In genomic region chr7:66682350-66683093, GRCh38 we compare ENCODE assay signal across 8 cellular contexts. TPM values are rescaled to one million over a fixed set of nuclear protein-coding genes. Genes with fewer than 3 reads are reported as not detected.
DNase-seq lines count a peak whose midpoint lies in the region; ATAC-seq and TF ChIP-seq lines count a peak whose summit lies in the region.

No MANE protein-coding gene starts in this region.

- DNase-seq in AG04450 (ENCODE audit: low read depth, low spot score) (no peak), fibroblast of villous mesenchyme (ENCODE audit: low read depth) (peak; percentile 40), ovary (peak in 2 of 5 donors; percentile 42 to 68), AG20443 (ENCODE audit: low spot score) (no peak), MV-4-11 (lab: John Stamatoyannopoulos, UW) (no peak)

- intact Hi-C loops in ovary (cut with DNase I): loop anchor here in 2 of 4 donors (5.0 kb wide), 1 partner anchor 60 kb away; the partner anchor contains the start of gene RABGEF1 (in 2 of the 2)

- 1 to 2% (median 1%) methylated on average over 46 to 66 of the region's 66 CpGs for WGBS in ovary, 3 donors

- no peak for TF ChIP-seq CTCF in AG04450 (IDR thresholded peaks at IDR 0.05; ENCODE audit: low read depth, low read length)
- TF ChIP-seq CTCF in VCaP (conservative IDR thresholded peaks at IDR 0.05): no peak
- TF ChIP-seq CTCF in fibroblast of villous mesenchyme (IDR thresholded peaks at IDR 0.05; ENCODE audit: insufficient read depth, low read depth, low read length): no peak
- no peak for TF ChIP-seq CTCF in ovary (IDR thresholded peaks at IDR 0.05)

- TF ChIP-seq POLR2A in ovary (IDR thresholded peaks at IDR 0.05): no peak

- POLR2A ChIA-PET in AG04450 (lab: Yijun Ruan, JAX): interaction anchor here (1.6 kb wide), 1 partner anchor 29 kb away, joined by 5 read pairs; no protein-coding TSS in a partner anchor

- peak overlapping the region; percentile 86 for H3K4me3 ChIP-seq in AG04450 (ENCODE audit: low read depth, low read length)
- peak overlapping the region; percentile 88 for H3K4me3 ChIP-seq in fibroblast of villous mesenchyme (ENCODE audit: low read depth, low read length)
- H3K4me3 ChIP-seq in ovary: peak overlapping the region; percentile 81

- CTCF ChIA-PET in AG04450 (lab: Charles Lee): no interaction called here

- peak overlapping the region; percentile 68 for H3K27ac ChIP-seq in AG04450 (ENCODE audit: low read depth, low read length)
- peak overlapping the region; percentile 91 for H3K27ac ChIP-seq in VCaP
- peak overlapping the region; percentile 19 to 89 for H3K27ac ChIP-seq in ovary

- H3K9me3 ChIP-seq in AG04450 (ENCODE audit: control insufficient read depth, insufficient read depth, low read length) (no peaks in the 10 kb centered on the region; the same call in 1 of the 2 replicates), ovary (no peaks in the 10 kb centered on the region)

- H3K27me3 ChIP-seq in AG04450 (ENCODE audit: control insufficient read depth, insufficient read depth, low read length) (no peaks in the 10 kb centered on the region), ovary (no peaks in the 10 kb centered on the region)

- ATAC-seq in GM18517 (IDR thresholded peaks at IDR 0.05; ENCODE audit: unreplicated experiment) (peak; percentile 24), HG03097 (IDR thresholded peaks at IDR 0.05; ENCODE audit: low FRiP score, unreplicated experiment) (peak; percentile 25)

- peaks cover 4% of the 10 kb centered on the region for H3K4me1 ChIP-seq in ovary (ENCODE audit: insufficient read depth)

- H3K36me3 ChIP-seq in ovary: no peaks in the 10 kb centered on the region

- no peak for TF ChIP-seq EP300 in ovary (IDR thresholded peaks at IDR 0.05)

RNA-seq across cellular contexts. Expression of gene KCTD7, which starts 53.8 kb away (rescaled TPM):
- polyA plus RNA-seq in AG04450 (2011; rRNA removed) (14.7 and 14.8 TPM in 2 replicates), ovary (10 to 100 TPM; 13.4 to 25.8 TPM)
- 13.4 and 17.1 TPM in 2 replicates for polyA minus RNA-seq in AG04450 (2011; rRNA and poly(A)+ RNA removed)
- total RNA-seq in fibroblast of villous mesenchyme (11.2 and 12.2 TPM in 2 replicates), ovary (10 to 100 TPM; 15.6 to 28.5 (median 22.0) TPM)

RNA-seq across cellular contexts. Expression of gene RABGEF1, which starts 58.0 kb away (rescaled TPM):
- 27.1 and 30.6 TPM in 2 replicates for polyA plus RNA-seq in AG04450 (2011; rRNA removed)
- 52.3 and 69.1 TPM in 2 replicates for polyA minus RNA-seq in AG04450 (2011; rRNA and poly(A)+ RNA removed)
- total RNA-seq in fibroblast of villous mesenchyme: 43.8 and 61.7 TPM in 2 replicates
- total RNA-seq in ovary: 10 to 100 TPM; 22.2 to 29.9 (median 25.4) TPM
- polyA plus RNA-seq in ovary: 10 to 100 TPM; 13.1 to 28.0 TPM
